ENCODE assay signal across 1 cellular context in the genomic region with DNA sequence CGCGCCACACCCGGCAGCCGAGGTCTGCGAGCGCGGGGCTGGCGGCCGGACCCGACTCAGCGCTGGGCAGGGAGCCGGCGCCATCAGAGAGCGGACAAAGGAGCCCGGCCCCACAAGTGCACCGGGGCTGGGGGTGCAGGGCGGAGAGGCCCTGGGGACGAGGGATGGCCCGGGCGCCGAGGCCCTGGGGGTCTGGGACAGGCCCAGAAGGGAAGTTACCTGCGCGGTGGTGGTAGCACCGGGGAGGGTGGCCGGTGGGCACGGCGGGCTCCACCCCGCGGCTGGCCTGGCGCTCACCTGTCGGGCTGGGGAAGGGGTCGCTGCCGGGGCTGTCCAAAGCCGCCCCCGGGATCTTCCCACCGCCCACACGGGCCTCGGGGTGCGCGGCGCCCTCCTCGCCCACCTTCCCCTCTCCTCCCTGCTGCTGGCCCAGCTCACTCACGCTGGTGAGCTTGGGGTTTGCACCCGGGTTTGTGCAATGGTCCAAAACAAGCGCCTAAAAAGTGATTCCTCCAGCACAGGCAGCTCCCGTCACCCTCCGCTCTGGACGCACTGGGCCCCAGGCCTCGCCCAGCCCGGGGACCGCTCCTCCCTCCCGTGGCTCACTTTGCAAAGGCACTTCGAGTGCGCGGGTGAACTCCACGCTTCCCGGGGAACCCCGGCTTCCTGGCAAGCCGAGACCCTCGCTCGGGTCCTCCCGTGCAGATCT.
A peak's percentile ranks its signal among the peaks of the same experiment; 100 is the strongest.
TF ChIP-seq lines count a peak whose summit lies in the region.

A gene with protein sequence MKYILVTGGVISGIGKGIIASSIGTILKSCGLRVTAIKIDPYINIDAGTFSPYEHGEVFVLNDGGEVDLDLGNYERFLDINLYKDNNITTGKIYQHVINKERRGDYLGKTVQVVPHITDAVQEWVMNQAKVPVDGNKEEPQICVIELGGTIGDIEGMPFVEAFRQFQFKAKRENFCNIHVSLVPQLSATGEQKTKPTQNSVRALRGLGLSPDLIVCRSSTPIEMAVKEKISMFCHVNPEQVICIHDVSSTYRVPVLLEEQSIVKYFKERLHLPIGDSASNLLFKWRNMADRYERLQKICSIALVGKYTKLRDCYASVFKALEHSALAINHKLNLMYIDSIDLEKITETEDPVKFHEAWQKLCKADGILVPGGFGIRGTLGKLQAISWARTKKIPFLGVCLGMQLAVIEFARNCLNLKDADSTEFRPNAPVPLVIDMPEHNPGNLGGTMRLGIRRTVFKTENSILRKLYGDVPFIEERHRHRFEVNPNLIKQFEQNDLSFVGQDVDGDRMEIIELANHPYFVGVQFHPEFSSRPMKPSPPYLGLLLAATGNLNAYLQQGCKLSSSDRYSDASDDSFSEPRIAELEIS (minus strand): TSS at position 554 of the 709 bp plus-strand sequence. CDS start 9,767 bp downstream, outside the sequence.

TF ChIP-seq in K562, 482 proteins besides CTCF, POLR2A, EP300 and RAD21 (continued from another document and continues in another):
- TF ChIP-seq JUND (IDR thresholded peaks at IDR 0.05; ENCODE audit: borderline replicate concordance, low read depth, low read length) (no peak), JUND (tag; IDR thresholded peaks at IDR 0.05; ENCODE audit: borderline replicate concordance, low read depth, low read length) (no peak; the same call in 2 of the 3 replicates), EGR1 (conservative IDR thresholded peaks at IDR 0.05) (peak; percentile 66), HNRNPUL1 (IDR thresholded peaks at IDR 0.05; ENCODE audit: low read length) (no peak), KDM4B (IDR thresholded peaks at IDR 0.05; ENCODE audit: borderline replicate concordance in 2 of 2, low read depth in 1 of 2) (no peak), HMGN3 (IDR thresholded peaks at IDR 0.05; ENCODE audit: borderline replicate concordance, extremely low read depth, insufficient read length, low read depth, low read length) (peak; percentile 30), MYC (IDR thresholded peaks at IDR 0.05; ENCODE audit: low read depth, low read length) (peak; percentile 36; the same call in 1 of the 2 replicates), MYC (CRISPR knock-in tag; IDR thresholded peaks at IDR 0.05; ENCODE audit: borderline replicate concordance, low read depth) (no peak), CBFB (CRISPR knock-in tag; IDR thresholded peaks at IDR 0.05) (no peak), ZNF766 (CRISPR knock-in tag; conservative IDR thresholded peaks at IDR 0.05) (0 out of 2 replicates have a peak, but pooled peaks have one; percentile 21), CREB1 (IDR thresholded peaks at IDR 0.05) (no peak), CREB1 (CRISPR knock-in tag; IDR thresholded peaks at IDR 0.05) (no peak), EP400 (IDR thresholded peaks at IDR 0.05) (peak; percentile 57; the same call in 1 of the 2 replicates), ZNF324 (CRISPR knock-in tag; IDR thresholded peaks at IDR 0.05) (no peak), NRF1 (conservative IDR thresholded peaks at IDR 0.05 in 1 of 2, IDR thresholded peaks at IDR 0.05 in 1 of 2) (peak; percentile 51 to 61), POLR2AphosphoS5 (IDR thresholded peaks at IDR 0.05; ENCODE audit: control insufficient read depth, insufficient read depth, low read depth, low read length) (0 out of 2 replicates have a peak, but pooled peaks have one; percentile 36), CXXC5 (CRISPR knock-in tag; IDR thresholded peaks at IDR 0.05) (peak; percentile 45; the same call in 1 of the 2 replicates), CCNT2 (IDR thresholded peaks at IDR 0.05; ENCODE audit: borderline replicate concordance, extremely low read depth, insufficient read length, low read depth, low read length) (peak; percentile 10), HCFC1 (IDR thresholded peaks at IDR 0.05; ENCODE audit: low read depth, low read length) (0 out of 2 replicates have a peak, but pooled peaks have one; percentile 9), ZNF134 (CRISPR knock-in tag; conservative IDR thresholded peaks at IDR 0.05) (no peak), ELF1 (tag; IDR thresholded peaks at IDR 0.05) (peak; percentile 27; the same call in 1 of the 2 replicates), TBP (optimal IDR thresholded peaks at IDR 0.05; ENCODE audit: low read depth, low read length) (peak; percentile 72), MIER1 (IDR thresholded peaks at IDR 0.05; ENCODE audit: low read depth) (no peak), L3MBTL2 (IDR thresholded peaks at IDR 0.05) (peak; percentile 52; the same call in 1 of the 2 replicates), ZFX (CRISPR knock-in tag; IDR thresholded peaks at IDR 0.05) (peak; percentile 91), KDM5B (IDR thresholded peaks at IDR 0.05; ENCODE audit: insufficient replicate concordance, low read depth, low read length) (peak; percentile 88), RCOR1 (IDR thresholded peaks at IDR 0.05; ENCODE audit: borderline replicate concordance in 1 of 2, low read depth in 2 of 2, low read length in 2 of 2) (0 out of 4 replicates have a peak, but pooled peaks of 1 of the 2 experiments have one; percentile 16), RBBP5 (IDR thresholded peaks at IDR 0.05; ENCODE audit: borderline replicate concordance, insufficient read depth, low read length, poor library complexity, severe bottlenecking) (peak; percentile 40)
- TF ChIP-seq, protein P1, sequence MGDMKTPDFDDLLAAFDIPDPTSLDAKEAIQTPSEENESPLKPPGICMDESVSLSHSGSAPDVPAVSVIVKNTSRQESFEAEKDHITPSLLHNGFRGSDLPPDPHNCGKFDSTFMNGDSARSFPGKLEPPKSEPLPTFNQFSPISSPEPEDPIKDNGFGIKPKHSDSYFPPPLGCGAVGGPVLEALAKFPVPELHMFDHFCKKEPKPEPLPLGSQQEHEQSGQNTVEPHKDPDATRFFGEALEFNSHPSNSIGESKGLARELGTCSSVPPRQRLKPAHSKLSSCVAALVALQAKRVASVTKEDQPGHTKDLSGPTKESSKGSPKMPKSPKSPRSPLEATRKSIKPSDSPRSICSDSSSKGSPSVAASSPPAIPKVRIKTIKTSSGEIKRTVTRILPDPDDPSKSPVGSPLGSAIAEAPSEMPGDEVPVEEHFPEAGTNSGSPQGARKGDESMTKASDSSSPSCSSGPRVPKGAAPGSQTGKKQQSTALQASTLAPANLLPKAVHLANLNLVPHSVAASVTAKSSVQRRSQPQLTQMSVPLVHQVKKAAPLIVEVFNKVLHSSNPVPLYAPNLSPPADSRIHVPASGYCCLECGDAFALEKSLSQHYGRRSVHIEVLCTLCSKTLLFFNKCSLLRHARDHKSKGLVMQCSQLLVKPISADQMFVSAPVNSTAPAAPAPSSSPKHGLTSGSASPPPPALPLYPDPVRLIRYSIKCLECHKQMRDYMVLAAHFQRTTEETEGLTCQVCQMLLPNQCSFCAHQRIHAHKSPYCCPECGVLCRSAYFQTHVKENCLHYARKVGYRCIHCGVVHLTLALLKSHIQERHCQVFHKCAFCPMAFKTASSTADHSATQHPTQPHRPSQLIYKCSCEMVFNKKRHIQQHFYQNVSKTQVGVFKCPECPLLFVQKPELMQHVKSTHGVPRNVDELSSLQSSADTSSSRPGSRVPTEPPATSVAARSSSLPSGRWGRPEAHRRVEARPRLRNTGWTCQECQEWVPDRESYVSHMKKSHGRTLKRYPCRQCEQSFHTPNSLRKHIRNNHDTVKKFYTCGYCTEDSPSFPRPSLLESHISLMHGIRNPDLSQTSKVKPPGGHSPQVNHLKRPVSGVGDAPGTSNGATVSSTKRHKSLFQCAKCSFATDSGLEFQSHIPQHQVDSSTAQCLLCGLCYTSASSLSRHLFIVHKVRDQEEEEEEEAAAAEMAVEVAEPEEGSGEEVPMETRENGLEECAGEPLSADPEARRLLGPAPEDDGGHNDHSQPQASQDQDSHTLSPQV (IDR thresholded peaks at IDR 0.05), result 0 out of 2 replicates have a peak, but pooled peaks have one; percentile 28
- TF ChIP-seq, protein P2, sequence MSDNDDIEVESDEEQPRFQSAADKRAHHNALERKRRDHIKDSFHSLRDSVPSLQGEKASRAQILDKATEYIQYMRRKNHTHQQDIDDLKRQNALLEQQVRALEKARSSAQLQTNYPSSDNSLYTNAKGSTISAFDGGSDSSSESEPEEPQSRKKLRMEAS (CRISPR knock-in tag; IDR thresholded peaks at IDR 0.05), result no peak
- TF ChIP-seq, protein P3, sequence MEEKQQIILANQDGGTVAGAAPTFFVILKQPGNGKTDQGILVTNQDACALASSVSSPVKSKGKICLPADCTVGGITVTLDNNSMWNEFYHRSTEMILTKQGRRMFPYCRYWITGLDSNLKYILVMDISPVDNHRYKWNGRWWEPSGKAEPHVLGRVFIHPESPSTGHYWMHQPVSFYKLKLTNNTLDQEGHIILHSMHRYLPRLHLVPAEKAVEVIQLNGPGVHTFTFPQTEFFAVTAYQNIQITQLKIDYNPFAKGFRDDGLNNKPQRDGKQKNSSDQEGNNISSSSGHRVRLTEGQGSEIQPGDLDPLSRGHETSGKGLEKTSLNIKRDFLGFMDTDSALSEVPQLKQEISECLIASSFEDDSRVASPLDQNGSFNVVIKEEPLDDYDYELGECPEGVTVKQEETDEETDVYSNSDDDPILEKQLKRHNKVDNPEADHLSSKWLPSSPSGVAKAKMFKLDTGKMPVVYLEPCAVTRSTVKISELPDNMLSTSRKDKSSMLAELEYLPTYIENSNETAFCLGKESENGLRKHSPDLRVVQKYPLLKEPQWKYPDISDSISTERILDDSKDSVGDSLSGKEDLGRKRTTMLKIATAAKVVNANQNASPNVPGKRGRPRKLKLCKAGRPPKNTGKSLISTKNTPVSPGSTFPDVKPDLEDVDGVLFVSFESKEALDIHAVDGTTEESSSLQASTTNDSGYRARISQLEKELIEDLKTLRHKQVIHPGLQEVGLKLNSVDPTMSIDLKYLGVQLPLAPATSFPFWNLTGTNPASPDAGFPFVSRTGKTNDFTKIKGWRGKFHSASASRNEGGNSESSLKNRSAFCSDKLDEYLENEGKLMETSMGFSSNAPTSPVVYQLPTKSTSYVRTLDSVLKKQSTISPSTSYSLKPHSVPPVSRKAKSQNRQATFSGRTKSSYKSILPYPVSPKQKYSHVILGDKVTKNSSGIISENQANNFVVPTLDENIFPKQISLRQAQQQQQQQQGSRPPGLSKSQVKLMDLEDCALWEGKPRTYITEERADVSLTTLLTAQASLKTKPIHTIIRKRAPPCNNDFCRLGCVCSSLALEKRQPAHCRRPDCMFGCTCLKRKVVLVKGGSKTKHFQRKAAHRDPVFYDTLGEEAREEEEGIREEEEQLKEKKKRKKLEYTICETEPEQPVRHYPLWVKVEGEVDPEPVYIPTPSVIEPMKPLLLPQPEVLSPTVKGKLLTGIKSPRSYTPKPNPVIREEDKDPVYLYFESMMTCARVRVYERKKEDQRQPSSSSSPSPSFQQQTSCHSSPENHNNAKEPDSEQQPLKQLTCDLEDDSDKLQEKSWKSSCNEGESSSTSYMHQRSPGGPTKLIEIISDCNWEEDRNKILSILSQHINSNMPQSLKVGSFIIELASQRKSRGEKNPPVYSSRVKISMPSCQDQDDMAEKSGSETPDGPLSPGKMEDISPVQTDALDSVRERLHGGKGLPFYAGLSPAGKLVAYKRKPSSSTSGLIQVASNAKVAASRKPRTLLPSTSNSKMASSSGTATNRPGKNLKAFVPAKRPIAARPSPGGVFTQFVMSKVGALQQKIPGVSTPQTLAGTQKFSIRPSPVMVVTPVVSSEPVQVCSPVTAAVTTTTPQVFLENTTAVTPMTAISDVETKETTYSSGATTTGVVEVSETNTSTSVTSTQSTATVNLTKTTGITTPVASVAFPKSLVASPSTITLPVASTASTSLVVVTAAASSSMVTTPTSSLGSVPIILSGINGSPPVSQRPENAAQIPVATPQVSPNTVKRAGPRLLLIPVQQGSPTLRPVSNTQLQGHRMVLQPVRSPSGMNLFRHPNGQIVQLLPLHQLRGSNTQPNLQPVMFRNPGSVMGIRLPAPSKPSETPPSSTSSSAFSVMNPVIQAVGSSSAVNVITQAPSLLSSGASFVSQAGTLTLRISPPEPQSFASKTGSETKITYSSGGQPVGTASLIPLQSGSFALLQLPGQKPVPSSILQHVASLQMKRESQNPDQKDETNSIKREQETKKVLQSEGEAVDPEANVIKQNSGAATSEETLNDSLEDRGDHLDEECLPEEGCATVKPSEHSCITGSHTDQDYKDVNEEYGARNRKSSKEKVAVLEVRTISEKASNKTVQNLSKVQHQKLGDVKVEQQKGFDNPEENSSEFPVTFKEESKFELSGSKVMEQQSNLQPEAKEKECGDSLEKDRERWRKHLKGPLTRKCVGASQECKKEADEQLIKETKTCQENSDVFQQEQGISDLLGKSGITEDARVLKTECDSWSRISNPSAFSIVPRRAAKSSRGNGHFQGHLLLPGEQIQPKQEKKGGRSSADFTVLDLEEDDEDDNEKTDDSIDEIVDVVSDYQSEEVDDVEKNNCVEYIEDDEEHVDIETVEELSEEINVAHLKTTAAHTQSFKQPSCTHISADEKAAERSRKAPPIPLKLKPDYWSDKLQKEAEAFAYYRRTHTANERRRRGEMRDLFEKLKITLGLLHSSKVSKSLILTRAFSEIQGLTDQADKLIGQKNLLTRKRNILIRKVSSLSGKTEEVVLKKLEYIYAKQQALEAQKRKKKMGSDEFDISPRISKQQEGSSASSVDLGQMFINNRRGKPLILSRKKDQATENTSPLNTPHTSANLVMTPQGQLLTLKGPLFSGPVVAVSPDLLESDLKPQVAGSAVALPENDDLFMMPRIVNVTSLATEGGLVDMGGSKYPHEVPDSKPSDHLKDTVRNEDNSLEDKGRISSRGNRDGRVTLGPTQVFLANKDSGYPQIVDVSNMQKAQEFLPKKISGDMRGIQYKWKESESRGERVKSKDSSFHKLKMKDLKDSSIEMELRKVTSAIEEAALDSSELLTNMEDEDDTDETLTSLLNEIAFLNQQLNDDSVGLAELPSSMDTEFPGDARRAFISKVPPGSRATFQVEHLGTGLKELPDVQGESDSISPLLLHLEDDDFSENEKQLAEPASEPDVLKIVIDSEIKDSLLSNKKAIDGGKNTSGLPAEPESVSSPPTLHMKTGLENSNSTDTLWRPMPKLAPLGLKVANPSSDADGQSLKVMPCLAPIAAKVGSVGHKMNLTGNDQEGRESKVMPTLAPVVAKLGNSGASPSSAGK (IDR thresholded peaks at IDR 0.05), result peak; percentile 49; the same call in 1 of the 2 replicates
- TF ChIP-seq, protein P4, sequence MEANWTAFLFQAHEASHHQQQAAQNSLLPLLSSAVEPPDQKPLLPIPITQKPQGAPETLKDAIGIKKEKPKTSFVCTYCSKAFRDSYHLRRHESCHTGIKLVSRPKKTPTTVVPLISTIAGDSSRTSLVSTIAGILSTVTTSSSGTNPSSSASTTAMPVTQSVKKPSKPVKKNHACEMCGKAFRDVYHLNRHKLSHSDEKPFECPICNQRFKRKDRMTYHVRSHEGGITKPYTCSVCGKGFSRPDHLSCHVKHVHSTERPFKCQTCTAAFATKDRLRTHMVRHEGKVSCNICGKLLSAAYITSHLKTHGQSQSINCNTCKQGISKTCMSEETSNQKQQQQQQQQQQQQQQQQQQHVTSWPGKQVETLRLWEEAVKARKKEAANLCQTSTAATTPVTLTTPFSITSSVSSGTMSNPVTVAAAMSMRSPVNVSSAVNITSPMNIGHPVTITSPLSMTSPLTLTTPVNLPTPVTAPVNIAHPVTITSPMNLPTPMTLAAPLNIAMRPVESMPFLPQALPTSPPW (CRISPR knock-in tag; IDR thresholded peaks at IDR 0.05), result peak; percentile 34; the same call in 1 of the 2 replicates
